16 cellular contexts compared by ENCODE assay signal in genomic region chr7:53743697-53744096, GRCh38.
A peak's percentile ranks its signal among the peaks of the same experiment; 100 is the strongest.
DNase-seq lines count a peak whose midpoint lies in the region; ATAC-seq, FAIRE-seq and TF ChIP-seq lines count a peak whose summit lies in the region.
"Had no signal": no experiment of that assay in that cellular context is flagged by ENCODE, and none has a peak within 500 bp of the region (broad histone marks: within the 10 kb centered on the region; RNA-seq: fewer than 3 reads in every experiment).

No MANE protein-coding gene starts in this region.

- no peaks in the 10 kb centered on the region for H3K27me3 ChIP-seq in GM23338 (ENCODE audit: insufficient read depth)
- H3K27me3 ChIP-seq in endodermal cell (ENCODE audit: control insufficient read depth, insufficient read depth, low read length, poor library complexity, severe bottlenecking) = no peaks in the 10 kb centered on the region
- no peaks in the 10 kb centered on the region for H3K27me3 ChIP-seq in keratinocyte (ENCODE audit: control insufficient read depth, extremely low read depth, insufficient read depth, low read length)
- H3K27me3 ChIP-seq in trophoblast cell (ENCODE audit: insufficient read depth, low read length) = no peaks in the 10 kb centered on the region
- no peaks in the 10 kb centered on the region for H3K27me3 ChIP-seq in colonic mucosa

- H3K27me3 Mint-ChIP-seq in GM23338 (ENCODE audit: insufficient read depth, low read depth, poor library complexity) (peaks cover 2% of the 10 kb centered on the region), endodermal cell (ENCODE audit: insufficient read depth) (no peaks in the 10 kb centered on the region), endothelial cell (ENCODE audit: unreplicated experiment) (peaks cover 4% of the 10 kb centered on the region)
- H3K27me3 Mint-ChIP-seq: B cell; CD4-positive, alpha-beta memory T cell had no signal

- H3K9me2 ChIP-seq in GM23338 (ENCODE audit: insufficient read depth) = peaks cover 2% of the 10 kb centered on the region; the same call in 1 of the 2 replicates

- H4K8ac ChIP-seq in trophoblast cell (ENCODE audit: low read depth, low read length) = no peak overlapping the region

- H3K27ac ChIP-seq in GM23338 (ENCODE audit: low read depth) (no peak overlapping the region), endodermal cell (ENCODE audit: low read depth, low read length) (no peak overlapping the region), keratinocyte (ENCODE audit: control insufficient read depth, insufficient read depth, low read length) (peak overlapping the region; percentile 22), trophoblast cell (ENCODE audit: low read depth, low read length) (no peak overlapping the region), colonic mucosa (no peak overlapping the region)
- H3K27ac ChIP-seq: C4-2B, GM23248 had no signal

- intact Hi-C loops in colonic mucosa (cut with DNase I) = no loop called here

- no peak overlapping the region for H3K4ac ChIP-seq in trophoblast cell (ENCODE audit: low read depth, low read length)

- H2AK5ac ChIP-seq in trophoblast cell (ENCODE audit: low read length) = no peak overlapping the region

- WGBS in endodermal cell (ENCODE audit: insufficient coverage in 1 of 2, insufficient read length in 1 of 2), 2 experiments = 84 to 95% methylated on average over 4 to 6 of the region's 6 CpGs
- whole genome bisulfite sequencing in trophoblast cell (ENCODE audit: extremely low coverage, insufficient coverage, insufficient read length) = no CpG with 5 or more reads among the region's 6 CpGs

- H3K9me3 Mint-ChIP-seq in GM23338 (peaks cover 6% of the 10 kb centered on the region; the same call in 2 of the 3 replicates), endodermal cell (no peaks in the 10 kb centered on the region), endothelial cell (ENCODE audit: unreplicated experiment) (no peaks in the 10 kb centered on the region)

- H3K18ac ChIP-seq in trophoblast cell (ENCODE audit: low read length) = no peak overlapping the region

- H3K27ac Mint-ChIP-seq in GM23338 (no peak overlapping the region), endodermal cell (no peak overlapping the region), endothelial cell (ENCODE audit: unreplicated experiment) (no peak overlapping the region)
- H3K27ac Mint-ChIP-seq: B cell; CD4-positive, alpha-beta memory T cell had no signal

- no peaks in the 10 kb centered on the region for H3F3A ChIP-seq in GM23338 (replicated peaks; ENCODE audit: low read depth)

- H2AFZ ChIP-seq in GM23338 = peak overlapping the region; percentile 77
- H2AFZ ChIP-seq in keratinocyte (ENCODE audit: control insufficient read depth, low read length) = peak overlapping the region; percentile 57
- no peak overlapping the region for H2AFZ ChIP-seq in trophoblast cell (ENCODE audit: insufficient read depth, low read length, poor library complexity)
- H2AFZ ChIP-seq: GM23248 had no signal

- H2BK12ac ChIP-seq in trophoblast cell (ENCODE audit: low read length) = no peak overlapping the region

- in situ Hi-C loops in KBM-7 (cut with MboI; ENCODE audit: low pct_unique_long_range_greater_than_20kb, low sequenced_read_pairs) = no loop called here

- no peak overlapping the region for H4K12ac ChIP-seq in trophoblast cell (ENCODE audit: low read depth, low read length)

- H4K20me1 ChIP-seq in GM23338 (replicated peaks; ENCODE audit: insufficient read depth) (no peaks in the 10 kb centered on the region), keratinocyte (ENCODE audit: control insufficient read depth, extremely low read depth, insufficient read depth, low read length) (no peaks in the 10 kb centered on the region)

- H3K4me2 ChIP-seq in GM23338 (no peak overlapping the region), keratinocyte (ENCODE audit: control insufficient read depth, extremely low read depth, insufficient read depth, low read depth, low read length) (peak overlapping the region; percentile 67), trophoblast cell (ENCODE audit: low read length) (no peak overlapping the region)

- no peak for FAIRE-seq in keratinocyte (lab: Jason Lieb, UNC)
- FAIRE-seq: A204.1, G401.6, GM12891 had no signal

- no peaks in the 10 kb centered on the region for H3K36me3 ChIP-seq in GM23338 (ENCODE audit: insufficient read depth)
- no peaks in the 10 kb centered on the region for H3K36me3 ChIP-seq in endodermal cell (ENCODE audit: control insufficient read depth, insufficient read depth, low read length)
- no peaks in the 10 kb centered on the region for H3K36me3 ChIP-seq in keratinocyte (ENCODE audit: control insufficient read depth in 2 of 2, extremely low read depth in 1 of 2, insufficient read depth in 2 of 2, low read length in 2 of 2)
- no peaks in the 10 kb centered on the region for H3K36me3 ChIP-seq in trophoblast cell (ENCODE audit: control insufficient read depth in 1 of 2, insufficient read depth in 2 of 2, low read length in 2 of 2)
- no peaks in the 10 kb centered on the region for H3K36me3 ChIP-seq in colonic mucosa
- H3K36me3 ChIP-seq: HAP-1 had no signal

- no peaks in the 10 kb centered on the region for H3K4me1 ChIP-seq in GM23338 (ENCODE audit: insufficient read depth)
- H3K4me1 ChIP-seq in endodermal cell (ENCODE audit: control insufficient read depth, insufficient read depth, low read length) = no peaks in the 10 kb centered on the region
- H3K4me1 ChIP-seq in keratinocyte (ENCODE audit: control insufficient read depth, extremely low read depth, insufficient read depth, low read length) = peaks cover 15% of the 10 kb centered on the region
- H3K4me1 ChIP-seq in trophoblast cell (ENCODE audit: control insufficient read depth in 1 of 2, insufficient read depth in 2 of 2, low read length in 2 of 2) = peaks cover 0 to 4% of the 10 kb centered on the region in 2 experiments
- no peaks in the 10 kb centered on the region for H3K4me1 ChIP-seq in colonic mucosa
- H3K4me1 ChIP-seq: HAP-1 had no signal

- H3K9ac ChIP-seq in endodermal cell (ENCODE audit: extremely low read depth, low read length, poor library complexity, severe bottlenecking) = no peak overlapping the region
- no peak overlapping the region for H3K9ac ChIP-seq in keratinocyte (ENCODE audit: control insufficient read depth, extremely low read depth, insufficient read depth, low read length)
- no peak overlapping the region for H3K9ac ChIP-seq in trophoblast cell (ENCODE audit: low read length)
- H3K9ac ChIP-seq in colonic mucosa (ENCODE audit: low read depth in 2 of 2, low read length in 2 of 2) = no peak overlapping the region
- H3K9ac ChIP-seq: GM23248 had no signal

- H3K23ac ChIP-seq in trophoblast cell (ENCODE audit: low read length) = no peak overlapping the region

- no peak overlapping the region for H2BK5ac ChIP-seq in trophoblast cell (ENCODE audit: low read depth, low read length, poor library complexity)

- no peak overlapping the region for H3K4me3 Mint-ChIP-seq in GM23338
- H3K4me3 Mint-ChIP-seq in endodermal cell = no peak overlapping the region
- no peak overlapping the region for H3K4me3 Mint-ChIP-seq in endothelial cell (ENCODE audit: unreplicated experiment)
- H3K4me3 Mint-ChIP-seq: B cell; CD4-positive, alpha-beta memory T cell had no signal

- dilution Hi-C loops in keratinocyte (cut with MboI; ENCODE audit: extremely low pct_ligation_motif_present, low sequenced_read_pairs) = no loop called here

- H4K91ac ChIP-seq in trophoblast cell (ENCODE audit: low read depth, low read length) = no peak overlapping the region

- H3K9me1 ChIP-seq in keratinocyte (ENCODE audit: control insufficient read depth, extremely low read depth, insufficient read depth, low read length) = no peaks in the 10 kb centered on the region

- H3K4me1 Mint-ChIP-seq in GM23338 = peaks cover 2% of the 10 kb centered on the region; the same call in 1 of the 3 replicates
- no peaks in the 10 kb centered on the region for H3K4me1 Mint-ChIP-seq in endodermal cell
- no peaks in the 10 kb centered on the region for H3K4me1 Mint-ChIP-seq in endothelial cell (ENCODE audit: unreplicated experiment)
- H3K4me1 Mint-ChIP-seq: B cell; CD4-positive, alpha-beta memory T cell had no signal

- DNase-seq in GM23338 (ENCODE audit: low spot score) (no peak), endodermal cell (peak; percentile 64), keratinocyte (ENCODE audit: low read depth, low spot score) (no peak), endothelial cell (ENCODE audit: low spot score) (no peak), KBM-7 (no peak), trophoblast cell (no peak), colonic mucosa (no peak)
- DNase-seq: DMS79, GM23248 had no signal

- H3K9me3 ChIP-seq in endodermal cell (ENCODE audit: control insufficient read depth, low read length) (no peaks in the 10 kb centered on the region), keratinocyte (ENCODE audit: control insufficient read depth, low read depth, low read length) (no peaks in the 10 kb centered on the region), trophoblast cell (ENCODE audit: insufficient read depth, low read depth, low read length) (no peaks in the 10 kb centered on the region), colonic mucosa (no peaks in the 10 kb centered on the region)
- H3K9me3 ChIP-seq: HAP-1 had no signal

- H3K4me3 ChIP-seq in GM23338 = no peak overlapping the region
- H3K4me3 ChIP-seq in endodermal cell (ENCODE audit: low read length) = no peak overlapping the region
- peak overlapping the region in 1 of 3 experiments; percentile 28 for H3K4me3 ChIP-seq in keratinocyte (ENCODE audit: control insufficient read depth in 2 of 3, extremely low read depth in 1 of 3, insufficient read depth in 2 of 3, low read depth in 1 of 3, low read length in 3 of 3)
- H3K4me3 ChIP-seq in trophoblast cell (ENCODE audit: low read depth, low read length) = no peak overlapping the region
- H3K4me3 ChIP-seq in colonic mucosa = no peak overlapping the region
- H3K4me3 ChIP-seq: GM23248, HAP-1 had no signal

- no peaks in the 10 kb centered on the region for H3K79me1 ChIP-seq in trophoblast cell (ENCODE audit: low read length)

- no peak overlapping the region for H2BK120ac ChIP-seq in trophoblast cell (ENCODE audit: insufficient read depth, low read length, poor library complexity)

- peak; percentile 69 for ATAC-seq in GM23338

- H3K14ac ChIP-seq in trophoblast cell (ENCODE audit: low read length) = no peak overlapping the region

- TF ChIP-seq CTCF in GM23338 (conservative IDR thresholded peaks at IDR 0.05; ENCODE audit: low read depth in 2 of 2) = no peak
- TF ChIP-seq CTCF in endodermal cell (conservative IDR thresholded peaks at IDR 0.05) = no peak
- no peak for TF ChIP-seq CTCF in keratinocyte (optimal IDR thresholded peaks at IDR 0.05 in 1 of 3, IDR thresholded peaks at IDR 0.05 in 1 of 3, conservative IDR thresholded peaks at IDR 0.05 in 1 of 3; ENCODE audit: extremely low read depth in 1 of 3, insufficient read depth in 2 of 3, low read length in 3 of 3)
- no peak for TF ChIP-seq CTCF in endothelial cell (IDR thresholded peaks at IDR 0.05; ENCODE audit: unreplicated experiment)
- no peak for TF ChIP-seq CTCF in colonic mucosa (IDR thresholded peaks at IDR 0.05)

- no peaks in the 10 kb centered on the region for H3K36me3 Mint-ChIP-seq in GM23338 (ENCODE audit: low read depth)
- H3K36me3 Mint-ChIP-seq in endodermal cell (ENCODE audit: low read depth) = no peaks in the 10 kb centered on the region
- no peaks in the 10 kb centered on the region for H3K36me3 Mint-ChIP-seq in endothelial cell (ENCODE audit: low read depth, unreplicated experiment)

- H3K79me2 ChIP-seq in GM23338 (replicated peaks; ENCODE audit: insufficient read depth) = no peaks in the 10 kb centered on the region
- no peaks in the 10 kb centered on the region for H3K79me2 ChIP-seq in keratinocyte (ENCODE audit: control insufficient read depth, insufficient read depth, low read length)
- H3K79me2 ChIP-seq in trophoblast cell (ENCODE audit: control insufficient read depth, insufficient read depth, low read length, poor library complexity) = no peaks in the 10 kb centered on the region
